Comparison of ENCODE assay signal across 15 cellular contexts in genomic region chr22:29872145-29872893, GRCh38. TPM values are rescaled to one million over a fixed set of nuclear protein-coding genes. Genes with fewer than 3 reads are reported as not detected.
DNase-seq lines count a peak whose midpoint lies in the region; FAIRE-seq and TF ChIP-seq lines count a peak whose summit lies in the region.
"Had no signal": no experiment of that assay in that cellular context is flagged by ENCODE, and none has a peak within 500 bp of the region (broad histone marks: within the 10 kb centered on the region; RNA-seq: fewer than 3 reads in every experiment).

No MANE protein-coding gene starts in this region.

- H3K9me3 ChIP-seq in BLaER1 treated with 17β-estradiol and CSF1 and Interleukin-3, amounts not matched to agents 10 nM and 100 nM (replicated peaks in 1 of 11) = no peaks in the 10 kb centered on the region
- H3K9me3 ChIP-seq in Loucy (ENCODE audit: insufficient read depth, low read depth, low read length) (no peaks in the 10 kb centered on the region), H1 (ENCODE audit: insufficient read depth in 2 of 2, low read depth in 1 of 2, low read length in 1 of 2) (no peaks in the 10 kb centered on the region)
- H3K9me3 ChIP-seq: stomach had no signal

- TF ChIP-seq RAD21 in H1 (IDR thresholded peaks at IDR 0.05 in 1 of 2, conservative IDR thresholded peaks at IDR 0.05 in 1 of 2; ENCODE audit: low read depth in 2 of 2, low read length in 2 of 2) = no peak

- no peak for FAIRE-seq in H1 (lab: Jason Lieb, UNC)

- H3K4me1 Mint-ChIP-seq in nephron progenitor cell = peaks cover 44% of the 10 kb centered on the region
- H3K4me1 Mint-ChIP-seq: activated B cell treated with CpG ODN at 0.5 μM for 24 hours had no signal

- TF ChIP-seq POLR2A in H1 (IDR thresholded peaks at IDR 0.05; ENCODE audit: control extremely low read depth in 1 of 2, low read depth in 2 of 2, low read length in 2 of 2) = no peak

- no peak for TF ChIP-seq EP300 in H1 (IDR thresholded peaks at IDR 0.05; ENCODE audit: borderline replicate concordance in 1 of 2, low read depth in 2 of 2, low read length in 2 of 2)

- H3K9me3 Mint-ChIP-seq in nephron progenitor cell = no peaks in the 10 kb centered on the region
- H3K9me3 Mint-ChIP-seq: activated B cell treated with CpG ODN at 0.5 μM for 24 hours, T-cell had no signal

- no peak overlapping the region for H3K4me3 ChIP-seq in BLaER1 treated with 17β-estradiol and CSF1 and Interleukin-3, amounts not matched to agents 10 nM and 100 nM
- no peak overlapping the region for H3K4me3 ChIP-seq in Loucy (ENCODE audit: low read length, poor library complexity, severe bottlenecking)
- no peak overlapping the region for H3K4me3 ChIP-seq in H1 (ENCODE audit: extremely low read depth in 1 of 4, insufficient read depth in 2 of 4, low read depth in 3 of 4, low read length in 4 of 4)
- H3K4me3 ChIP-seq: stomach had no signal

- H3K4me1 ChIP-seq in BLaER1 treated with 17β-estradiol and CSF1 and Interleukin-3, amounts not matched to agents 10 nM and 100 nM = peaks cover 21 to 34% (median 31%) of the 10 kb centered on the region in 10 experiments
- H3K4me1 ChIP-seq in Loucy (ENCODE audit: insufficient read depth, low read length, poor library complexity, severe bottlenecking) (peaks cover 3% of the 10 kb centered on the region), H1 (replicated peaks in 1 of 4; ENCODE audit: control insufficient read depth in 3 of 4, insufficient read depth in 4 of 4, low read length in 3 of 4) (peaks cover 0 to 9% (median 4%) of the 10 kb centered on the region in 4 experiments; a peak in 5 of 7 replicates)

- no peaks in the 10 kb centered on the region for H3K9me2 ChIP-seq in Loucy (replicated peaks; ENCODE audit: low read depth, low read length)

- H3K27ac ChIP-seq in BLaER1 treated with 17β-estradiol and CSF1 and Interleukin-3, amounts not matched to agents 10 nM and 100 nM = no peak overlapping the region
- no peak overlapping the region for H3K27ac ChIP-seq in H1 (ENCODE audit: low read depth, low read length)
- H3K27ac ChIP-seq: stomach had no signal

- no peak overlapping the region for H2BK5ac ChIP-seq in H1 (ENCODE audit: low read depth, low read length)

- H2BK12ac ChIP-seq in H1 (ENCODE audit: low read depth, low read length) = no peak overlapping the region

- no peak overlapping the region for H3K4ac ChIP-seq in H1 (replicated peaks; ENCODE audit: insufficient read length, low read depth, low read length)

- H3K27me3 Mint-ChIP-seq in nephron progenitor cell (ENCODE audit: low read depth, poor library complexity) = peaks cover 16% of the 10 kb centered on the region

- H4K8ac ChIP-seq in H1 (ENCODE audit: extremely low read depth, insufficient read depth, low read length) = no peak overlapping the region

- no peak overlapping the region; the same call in 1 of the 2 replicates for H3K18ac ChIP-seq in H1 (ENCODE audit: extremely low read depth, low read length)

- no peak overlapping the region for H3K23ac ChIP-seq in H1 (ENCODE audit: insufficient read length)

- H2AK5ac ChIP-seq in H1 (ENCODE audit: low read depth, low read length) = no peak overlapping the region

- no peak overlapping the region for H3K14ac ChIP-seq in H1 (ENCODE audit: insufficient read length)

- POLR2A ChIA-PET in H1 (lab: Charles Lee; ENCODE audit: partially characterized antibody) = no interaction called here

- no peaks in the 10 kb centered on the region for H3K79me1 ChIP-seq in H1 (ENCODE audit: low read depth, low read length)

- H3K23me2 ChIP-seq in H1 (ENCODE audit: low read depth, low read length) = no peaks in the 10 kb centered on the region

- no peak overlapping the region for H3K56ac ChIP-seq in H1 (replicated peaks; ENCODE audit: insufficient read length, low read depth, low read length)

- CTCF ChIA-PET in H1 (lab: Charles Lee; ENCODE audit: partially characterized antibody) = interaction anchor here (0.6 to 1.6 kb wide), 5 partner anchors 9 to 133 kb away, joined by 3 to 4 read pairs (median 3); no protein-coding TSS in a partner anchor

- H3K4me2 ChIP-seq in BLaER1 treated with 17β-estradiol and CSF1 and Interleukin-3, amounts not matched to agents 10 nM and 100 nM = peak overlapping the region; percentile 34 to 74 (median 50)
- H3K4me2 ChIP-seq in Loucy (ENCODE audit: low read depth, low read length, poor library complexity, severe bottlenecking) (no peak overlapping the region), H1 (ENCODE audit: insufficient read depth in 1 of 2, low read depth in 2 of 2, low read length in 2 of 2) (peak overlapping the region in 1 of 2 experiments; percentile 5; a peak in 1 of 4 replicates)

- H3K4me3 Mint-ChIP-seq in nephron progenitor cell = peak overlapping the region; percentile 20
- H3K4me3 Mint-ChIP-seq: activated B cell treated with CpG ODN at 0.5 μM for 24 hours, T-cell had no signal

- no peaks in the 10 kb centered on the region for H3K27me3 ChIP-seq in BLaER1 treated with 17β-estradiol and CSF1 and Interleukin-3, amounts not matched to agents 10 nM and 100 nM
- H3K27me3 ChIP-seq in Loucy (ENCODE audit: insufficient read depth, low read length, poor library complexity, severe bottlenecking) = no peaks in the 10 kb centered on the region
- no peaks in the 10 kb centered on the region for H3K27me3 ChIP-seq in H1 (replicated peaks in 1 of 4; ENCODE audit: control insufficient read depth in 3 of 4, extremely low read depth in 1 of 4, insufficient read depth in 3 of 4, low read length in 3 of 4)
- H3K27me3 ChIP-seq: stomach had no signal

- H3K36me3 ChIP-seq in BLaER1 treated with 17β-estradiol and CSF1 and Interleukin-3, amounts not matched to agents 10 nM and 100 nM = no peaks in the 10 kb centered on the region
- H3K36me3 ChIP-seq in Loucy (ENCODE audit: insufficient read depth, low read length) (no peaks in the 10 kb centered on the region), H1 (ENCODE audit: control insufficient read depth in 2 of 4, insufficient read depth in 4 of 4, low read length in 3 of 4) (no peaks in the 10 kb centered on the region)
- H3K36me3 ChIP-seq: stomach had no signal

- WGBS in H1 (ENCODE audit: extremely low coverage in 1 of 2, insufficient coverage in 1 of 2, insufficient read length in 1 of 2, insufficient replicate concordance in 2 of 2, low coverage in 1 of 2, low lambda C conversion rate in 2 of 2, missing lambda C conversion rate in 1 of 2), 2 experiments = 95% methylated on average over 3 of the region's 3 CpGs; no CpG with 5 or more reads in 1 of the 2 experiments

- H2BK120ac ChIP-seq in H1 (replicated peaks; ENCODE audit: low read depth, low read length) = no peak overlapping the region

- no peak overlapping the region for H2BK20ac ChIP-seq in H1 (ENCODE audit: low read length)

- H4K20me1 ChIP-seq in BLaER1 treated with 17β-estradiol and CSF1 and Interleukin-3, amounts not matched to agents 10 nM and 100 nM = no peaks in the 10 kb centered on the region
- no peaks in the 10 kb centered on the region for H4K20me1 ChIP-seq in Loucy (ENCODE audit: insufficient read depth, low read length, poor library complexity, severe bottlenecking)
- H4K20me1 ChIP-seq in H1 (replicated peaks in 1 of 2; ENCODE audit: control insufficient read depth in 1 of 2, insufficient read depth in 2 of 2, low read length in 2 of 2) = no peaks in the 10 kb centered on the region

- no peak overlapping the region for H3K27ac Mint-ChIP-seq in nephron progenitor cell
- H3K27ac Mint-ChIP-seq: activated B cell treated with CpG ODN at 0.5 μM for 24 hours, T-cell had no signal

- TF ChIP-seq CTCF in Loucy (conservative IDR thresholded peaks at IDR 0.05; ENCODE audit: low read length) = no peak
- no peak for TF ChIP-seq CTCF in H1 (IDR thresholded peaks at IDR 0.05; ENCODE audit: control extremely low read depth in 1 of 3, insufficient read depth in 1 of 3, low read depth in 1 of 3, low read length in 3 of 3)
- TF ChIP-seq CTCF in nephron progenitor cell (IDR thresholded peaks at IDR 0.05) = no peak

- H4K91ac ChIP-seq in H1 (replicated peaks; ENCODE audit: insufficient read length, low read length) = no peak overlapping the region

- no peaks in the 10 kb centered on the region for H3K36me3 Mint-ChIP-seq in nephron progenitor cell (ENCODE audit: low read depth)
- H3K36me3 Mint-ChIP-seq: T-cell had no signal

- DNase-seq in H1 (ENCODE audit: low read depth in 1 of 2, low spot score in 2 of 2) = peak in 1 of 2 experiments; percentile 46
- DNase-seq in nephron progenitor cell = peak; percentile 10
- DNase-seq in DMS114 treated with DMSO at 0.1 percent for 48 hours (lab: John Stamatoyannopoulos, UW; ENCODE audit: unreplicated experiment) = no peak
- DNase-seq in HPDE6-E6E7 (ENCODE audit: extremely low spot score) = no peak
- DNase-seq in SKM-1 (lab: John Stamatoyannopoulos, UW; ENCODE audit: unreplicated experiment) = no peak
- DNase-seq in stimulated activated CD4-positive, alpha-beta T cell treated with anti-CD3 and anti-CD28 coated beads, Interleukin-1b, Interleukin-23, amount 100 ng/mL, for 48 hours = no peak
- DNase-seq: activated B cell treated with CpG ODN at 0.5 μM for 24 hours; activated effector memory CD4-positive, alpha-beta T cell treated with anti-CD3 and anti-CD28 coated beads, Interleukin-2, amount 50 U/mL, for 16 hours; cortex of kidney; NCI-H1930; stimulated activated CD4-positive, alpha-beta T cell treated with anti-CD3 and anti-CD28 coated beads, Interleukin-12 subunit alpha, Interleukin-12 subunit beta, amount 100 ng/mL, for 4 hours; stomach had no signal

- no peak overlapping the region for H2BK15ac ChIP-seq in H1 (ENCODE audit: low read length)

- H2AFZ ChIP-seq in Loucy (ENCODE audit: low read length) = 0 out of 2 replicates have a peak overlapping the region, but pooled peaks have one; percentile 28
- peak overlapping the region; percentile 94 for H2AFZ ChIP-seq in H1 (ENCODE audit: low read length)

- no peaks in the 10 kb centered on the region for H3K79me2 ChIP-seq in Loucy (ENCODE audit: insufficient read depth, low read length)
- no peaks in the 10 kb centered on the region for H3K79me2 ChIP-seq in H1 (ENCODE audit: control insufficient read depth in 1 of 2, insufficient read depth in 2 of 2, low read length in 2 of 2)

- no peak overlapping the region; a peak in 1 of 22 replicates for H3K9ac ChIP-seq in BLaER1 treated with 17β-estradiol and CSF1 and Interleukin-3, amounts not matched to agents 10 nM and 100 nM
- H3K9ac ChIP-seq in Loucy (ENCODE audit: low read depth, low read length, poor library complexity, severe bottlenecking) (no peak overlapping the region), H1 (replicated peaks in 1 of 4; ENCODE audit: extremely low read depth in 1 of 4, low read depth in 3 of 4, low read length in 3 of 4) (no peak overlapping the region)

- no peak overlapping the region for H4K5ac ChIP-seq in H1 (ENCODE audit: insufficient read length, low read depth, low read length)

- no peaks in the 10 kb centered on the region for H3F3A ChIP-seq in Loucy (ENCODE audit: low read depth)

RNA-seq across cellular contexts. Expression of gene MTMR3, which starts 10.7 kb away (rescaled TPM):
- total RNA-seq in H1 (2021; fragmentation: NEBNext Ultra II Directional; extraction: Animal tissue kit (Norgen Biotek cat#: 25700)) = 18.5 and 20.2 TPM in 2 replicates
- 16.9 and 23.4 TPM in 2 replicates for polyA plus RNA-seq in H1 (2011; rRNA removed)
- polyA plus RNA-seq in H1 (2011; cell fraction: cytosol; rRNA removed) = 18.1 TPM
- 88.0 TPM for polyA plus RNA-seq in H1 (2011; cell fraction: nucleus; rRNA removed)
- polyA plus RNA-seq in H1 (2012, experiment 1 of 2) = 10.5 to 13.3 TPM (median 12.5 TPM) in 4 replicates
- 1.7 TPM for polyA plus RNA-seq in H1 (2012, experiment 2 of 2)
- 6.5 TPM for polyA plus RNA-seq in H1 (2013, experiment 1 of 2)
- 6.1 TPM for polyA plus RNA-seq in H1 (2013, experiment 2 of 2)
- polyA minus RNA-seq in H1 (2011; rRNA and poly(A)+ RNA removed) = 39.9 and 47.3 TPM in 2 replicates
- 14.8 TPM for polyA minus RNA-seq in H1 (2011; cell fraction: cytosol; rRNA and poly(A)+ RNA removed)
- polyA minus RNA-seq in H1 (2011; cell fraction: nucleus; rRNA and poly(A)+ RNA removed) = 35.2 TPM

RNA-seq across cellular contexts. Expression of gene ASCC2, which starts 34.2 kb away (rescaled TPM):
- total RNA-seq in H1 (2021; fragmentation: NEBNext Ultra II Directional; extraction: Animal tissue kit (Norgen Biotek cat#: 25700)) = 35.8 and 35.9 TPM in 2 replicates
- polyA plus RNA-seq in H1 (2011; rRNA removed) = 35.0 and 40.4 TPM in 2 replicates
- polyA plus RNA-seq in H1 (2011; cell fraction: cytosol; rRNA removed) = 36.5 TPM
- polyA plus RNA-seq in H1 (2011; cell fraction: nucleus; rRNA removed) = 67.0 TPM
- polyA plus RNA-seq in H1 (2012, experiment 1 of 2) = 37.2 to 43.7 TPM (median 38.4 TPM) in 4 replicates
- polyA plus RNA-seq in H1 (2012, experiment 2 of 2) = 18.2 TPM
- 28.8 TPM for polyA plus RNA-seq in H1 (2013, experiment 1 of 2)
- polyA plus RNA-seq in H1 (2013, experiment 2 of 2) = 30.0 TPM
- 43.7 and 44.7 TPM in 2 replicates for polyA minus RNA-seq in H1 (2011; rRNA and poly(A)+ RNA removed)
- polyA minus RNA-seq in H1 (2011; cell fraction: cytosol; rRNA and poly(A)+ RNA removed) = 21.7 TPM
- 39.6 TPM for polyA minus RNA-seq in H1 (2011; cell fraction: nucleus; rRNA and poly(A)+ RNA removed)
